In the genomic region with DNA sequence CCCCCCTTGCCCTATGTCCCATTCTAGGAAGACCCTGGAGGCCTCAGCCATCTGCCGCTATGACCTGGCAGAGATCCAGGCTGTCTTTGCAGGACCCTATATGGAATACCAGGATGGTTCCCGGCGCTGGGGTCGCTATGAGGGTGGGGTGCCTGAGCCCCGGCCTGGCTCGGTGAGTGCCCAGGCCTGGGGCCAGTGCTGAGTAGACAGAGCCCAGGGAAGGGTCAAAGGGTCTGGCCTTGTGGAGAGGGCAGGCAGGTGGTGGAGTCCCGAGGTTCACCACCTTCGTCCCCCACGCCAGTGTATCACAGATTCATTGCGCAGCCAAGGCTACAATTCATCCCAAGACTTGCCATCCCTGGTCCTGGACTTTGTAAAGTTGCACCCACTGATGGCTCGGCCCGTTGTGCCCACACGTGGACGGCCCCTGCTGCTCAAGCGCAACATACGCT, we compare ENCODE assay signal across 17 cellular contexts.
"Had no signal": no experiment of that assay in that cellular context is flagged by ENCODE, and none has a peak within 500 bp of the region (broad histone marks: within the 10 kb centered on the region; RNA-seq: fewer than 3 reads in every experiment).

No MANE protein-coding gene starts in this region.

- H3K27me3 ChIP-seq: cardiac muscle cell, dorsolateral prefrontal cortex, foreskin keratinocyte, hepatocyte, right atrium auricular region, thyroid gland, uterus had no signal

- H3K9me3 ChIP-seq: prostate gland, right atrium auricular region, thyroid gland, uterus had no signal

- H3K4me3 ChIP-seq: cardiac muscle cell, dorsolateral prefrontal cortex, hepatocyte, prostate gland, right atrium auricular region, SK-N-MC, skin epidermis, thyroid gland, uterus had no signal

- H3K4me2 ChIP-seq: hepatocyte had no signal

- H3K27ac ChIP-seq: cardiac muscle cell, foreskin keratinocyte, hepatocyte, prostate gland, right atrium auricular region, SK-N-MC, skin epidermis, thyroid gland, uterus had no signal

- H3K4me1 ChIP-seq: foreskin keratinocyte, prostate gland, right atrium auricular region, thyroid gland, uterus had no signal

- H3K36me3 ChIP-seq: uterus had no signal

- H3K79me2 ChIP-seq: hepatocyte had no signal

- H2AFZ ChIP-seq: hepatocyte had no signal

- DNase-seq: activated CD4-positive, alpha-beta memory T cell treated with anti-CD3 and anti-CD28 coated beads for 36 hours; activated CD4-positive, alpha-beta T cell treated with anti-CD3 and anti-CD28 coated beads for 36 hours; amniotic stem cell; foreskin keratinocyte; mammary epithelial cell; stimulated activated CD4-positive, alpha-beta T cell treated with anti-CD3 and anti-CD28 coated beads, Interleukin-15, amount 100 ng/mL, for 24 hours; stimulated activated CD4-positive, alpha-beta T cell treated with anti-CD3 and anti-CD28 coated beads, Interleukin-4, amount 100 ng/mL, for 1 hour; stimulated activated naive B cell treated with anti-CD40 and anti-IgM and Interleukin-4, amounts not matched to agents 10 μg/mL and 1 μg/mL and 100 μg/mL, for 72 hours; thyroid gland had no signal

- ATAC-seq: activated CD4-positive, alpha-beta T cell treated with anti-CD3 and anti-CD28 coated beads for 36 hours; foreskin keratinocyte; stimulated activated naive B cell treated with anti-CD40 and anti-IgM and Interleukin-4, amounts not matched to agents 10 μg/mL and 1 μg/mL and 100 μg/mL, for 72 hours had no signal
